In genomic region chr5:157450024-157450423, GRCh38 we compare ENCODE assay signal across 29 cellular contexts. TPM values are rescaled to one million over a fixed set of nuclear protein-coding genes. Genes with fewer than 3 reads are reported as not detected.
"Had no signal": no experiment of that assay in that cellular context is flagged by ENCODE, and none has a peak within 500 bp of the region (broad histone marks: within the 10 kb centered on the region; RNA-seq: fewer than 3 reads in every experiment).

No MANE protein-coding gene starts in this region.

- H3K4me3 ChIP-seq: body of pancreas, colonic mucosa, lower lobe of right lung, neural progenitor cell, smooth muscle cell, testis, upper lobe of right lung had no signal

- H3K27ac ChIP-seq: body of pancreas, colonic mucosa, lower lobe of right lung, neural progenitor cell, testis, upper lobe of right lung, WERI-Rb-1 had no signal

- H2AFZ ChIP-seq: neural progenitor cell had no signal

- H3K4me2 ChIP-seq: neural progenitor cell, smooth muscle cell had no signal

- H3K9me3 ChIP-seq: body of pancreas, colonic mucosa, lower lobe of right lung, testis, upper lobe of right lung had no signal

- H3K36me3 ChIP-seq: colonic mucosa, lower lobe of right lung, neural progenitor cell, upper lobe of right lung, WERI-Rb-1 had no signal

- H3K9ac ChIP-seq: neural progenitor cell had no signal

- H3K27me3 ChIP-seq: body of pancreas, colonic mucosa, neural progenitor cell, testis, upper lobe of right lung had no signal

- DNase-seq: activated CD4-positive, alpha-beta T cell treated with anti-CD3 and anti-CD28 coated beads for 48 hours; activated CD4-positive, alpha-beta T cell treated with anti-CD3 and anti-CD28 coated beads, Interleukin-2, amount 50 U/mL, for 48 hours; activated CD8-positive, alpha-beta memory T cell treated with anti-CD3 and anti-CD28 coated beads for 24 hours; activated effector memory CD4-positive, alpha-beta T cell treated with Interleukin-2 at 50 U/mL for 16 hours; activated naive CD4-positive, alpha-beta T cell treated with Interleukin-2 at 50 U/mL for 16 hours; effector memory CD4-positive, alpha-beta T cell; erythroblast; foreskin fibroblast; kidney glomerular epithelial cell; lower lobe of right lung; mesenchymal stem cell; natural killer cell; occipital lobe; stimulated activated CD4-positive, alpha-beta T cell treated with anti-CD3 and anti-CD28 coated beads, Interleukin-1b, Interleukin-23, amount 100 ng/mL, for 48 hours; stimulated activated CD4-positive, alpha-beta T cell treated with anti-CD3 and anti-CD28 coated beads, Interleukin-4, amount 100 ng/mL, for 4 hours; stimulated activated CD8-positive, alpha-beta memory T cell treated with anti-CD3 and anti-CD28 coated beads, Interleukin-4, amount 100 ng/mL, for 48 hours; T-helper 17 cell; T1000; upper lobe of right lung; WERI-Rb-1 had no signal

- H3K4me1 ChIP-seq: colonic mucosa, neural progenitor cell, testis, upper lobe of right lung had no signal

- ATAC-seq: activated CD4-positive, CD25-positive, alpha-beta regulatory T cell treated with anti-CD3 and anti-CD28 coated beads, Interleukin-2, amount 50 U/mL, for 24 hours; natural killer cell; stimulated activated memory B cell treated with anti-CD40 and anti-IgM and Interleukin-4, amounts not matched to agents 10 μg/mL and 1 μg/mL and 100 μg/mL, for 72 hours; T-helper 17 cell had no signal

RNA-seq across cellular contexts. Expression of gene NIPAL4, which starts 10.0 kb away (rescaled TPM):
- total RNA-seq: body of pancreas, dermis microvascular lymphatic vessel endothelial cell, left lobe of liver, lower lobe of right lung, occipital lobe, upper lobe of right lung had no signal
